ENCODE assay signal across 8 cellular contexts in the genomic region with DNA sequence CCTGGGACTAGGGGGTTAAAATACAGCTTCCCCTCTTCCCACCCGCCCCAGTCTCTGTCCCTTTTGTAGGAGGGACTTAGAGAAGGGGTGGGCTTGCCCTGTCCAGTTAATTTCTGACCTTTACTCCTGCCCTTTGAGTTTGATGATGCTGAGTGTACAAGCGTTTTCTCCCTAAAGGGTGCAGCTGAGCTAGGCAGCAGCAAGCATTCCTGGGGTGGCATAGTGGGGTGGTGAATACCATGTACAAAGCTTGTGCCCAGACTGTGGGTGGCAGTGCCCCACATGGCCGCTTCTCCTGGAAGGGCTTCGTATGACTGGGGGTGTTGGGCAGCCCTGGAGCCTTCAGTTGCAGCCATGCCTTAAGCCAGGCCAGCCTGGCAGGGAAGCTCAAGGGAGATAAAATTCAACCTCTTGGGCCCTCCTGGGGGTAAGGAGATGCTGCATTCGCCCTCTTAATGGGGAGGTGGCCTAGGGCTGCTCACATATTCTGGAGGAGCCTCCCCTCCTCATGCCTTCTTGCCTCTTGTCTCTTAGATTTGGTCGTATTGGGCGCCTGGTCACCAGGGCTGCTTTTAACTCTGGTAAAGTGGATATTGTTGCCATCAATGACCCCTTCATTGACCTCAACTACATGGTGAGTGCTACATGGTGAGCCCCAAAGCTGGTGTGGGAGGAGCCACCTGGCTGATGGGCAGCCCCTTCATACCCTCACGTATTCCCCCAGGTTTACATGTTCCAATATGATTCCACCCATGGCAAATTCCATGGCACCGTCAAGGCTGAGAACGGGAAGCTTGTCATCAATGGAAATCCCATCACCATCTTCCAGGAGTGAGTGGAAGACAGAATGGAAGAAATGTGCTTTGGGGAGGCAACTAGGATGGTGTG. TPM values are rescaled to one million over a fixed set of nuclear protein-coding genes. Genes with fewer than 3 reads are reported as not detected.
DNase-seq lines count a peak whose midpoint lies in the region; ATAC-seq, FAIRE-seq and TF ChIP-seq lines count a peak whose summit lies in the region.

No MANE protein-coding gene starts in this region.

- no peaks in the 10 kb centered on the region for H3K9me3 ChIP-seq in RWPE2 (ENCODE audit: severe bottlenecking)
- no peaks in the 10 kb centered on the region for H3K9me3 ChIP-seq in endodermal cell (ENCODE audit: control insufficient read depth, low read length)
- H3K9me3 ChIP-seq in pancreas: no peaks in the 10 kb centered on the region

- H3K27ac ChIP-seq in RWPE2 (ENCODE audit: poor library complexity, severe bottlenecking) (peak overlapping the region; percentile 98), endodermal cell (ENCODE audit: low read depth, low read length) (peak overlapping the region; percentile 16), pancreas (peak overlapping the region in 3 of 4 donors; percentile 85 to 98 (median 93))

- no peak for FAIRE-seq in pancreas (lab: Jason Lieb, UNC)

- peaks cover 28% of the 10 kb centered on the region for H3K4me1 ChIP-seq in RWPE2 (ENCODE audit: insufficient read depth, poor library complexity, severe bottlenecking)
- peaks cover 10% of the 10 kb centered on the region for H3K4me1 ChIP-seq in endodermal cell (ENCODE audit: control insufficient read depth, insufficient read depth, low read length)
- H3K4me1 ChIP-seq in pancreas: peaks cover 13 to 15% (median 15%) of the 10 kb centered on the region in 3 donors

- H3K4me1 Mint-ChIP-seq in endodermal cell: peaks cover 46% of the 10 kb centered on the region

- TF ChIP-seq CTCF in RWPE2 (IDR thresholded peaks at IDR 0.05; ENCODE audit: poor library complexity, severe bottlenecking) (no peak), endodermal cell (conservative IDR thresholded peaks at IDR 0.05) (no peak), pancreas (IDR thresholded peaks at IDR 0.05) (no peak)

- H3K27me3 ChIP-seq in RWPE2 (ENCODE audit: insufficient read depth, poor library complexity, severe bottlenecking) (no peaks in the 10 kb centered on the region), endodermal cell (ENCODE audit: control insufficient read depth, insufficient read depth, low read length, poor library complexity, severe bottlenecking) (no peaks in the 10 kb centered on the region), pancreas (no peaks in the 10 kb centered on the region)

- peaks cover 57% of the 10 kb centered on the region for H3K36me3 Mint-ChIP-seq in endodermal cell (ENCODE audit: low read depth)

- WGBS in endodermal cell (ENCODE audit: insufficient coverage in 1 of 2, insufficient read length in 1 of 2), 2 experiments: 76 to 89% methylated on average over 4 to 10 of the region's 10 CpGs
- 68 to 81% methylated on average over 10 of the region's 10 CpGs for WGBS in pancreas, 2 donors

- H3K27me3 Mint-ChIP-seq in endodermal cell (ENCODE audit: insufficient read depth): no peaks in the 10 kb centered on the region

- intact Hi-C loops in pancreas (cut with DNase I): loop anchor here in 2 of 3 donors (5.0 kb wide), 2 partner anchors 114 to 209 kb away; no protein-coding TSS in a partner anchor

- H3K36me3 ChIP-seq in RWPE2 (ENCODE audit: low read depth) (peaks cover 52% of the 10 kb centered on the region), endodermal cell (ENCODE audit: control insufficient read depth, insufficient read depth, low read length) (peaks cover 52% of the 10 kb centered on the region), pancreas (peaks cover under 1 to 7% (median 3%) of the 10 kb centered on the region in 3 donors)

- H3K4me3 ChIP-seq in RWPE2 (ENCODE audit: severe bottlenecking) (peak overlapping the region; percentile 87), endodermal cell (ENCODE audit: low read length) (peak overlapping the region; percentile 95), pancreas (peak overlapping the region; percentile 94 to 99 (median 96))

- H3K4me3 Mint-ChIP-seq in endodermal cell: peak overlapping the region; percentile 96

- no peak for ATAC-seq in RWPE2 (ENCODE audit: low read depth)
- ATAC-seq in pancreas: no peak
- ATAC-seq in GM21786 (IDR thresholded peaks at IDR 0.05; ENCODE audit: unreplicated experiment): no peak
- ATAC-seq in HG02678 (IDR thresholded peaks at IDR 0.05; ENCODE audit: unreplicated experiment): no peak

- H3K27ac Mint-ChIP-seq in endodermal cell: peak overlapping the region; percentile 99

- H3K9me3 Mint-ChIP-seq in endodermal cell: no peaks in the 10 kb centered on the region

- peak overlapping the region; percentile 96 for H3K9ac ChIP-seq in endodermal cell (ENCODE audit: extremely low read depth, low read length, poor library complexity, severe bottlenecking)

- peak; percentile 24 for DNase-seq in ELR (ENCODE audit: low read depth)
- no peak for DNase-seq in RWPE2 (ENCODE audit: low spot score)
- no peak for DNase-seq in endodermal cell
- no peak for DNase-seq in pancreas
- no peak for DNase-seq in NCI-H128 (lab: John Stamatoyannopoulos, UW; ENCODE audit: unreplicated experiment)
- DNase-seq in GDM1 (lab: John Stamatoyannopoulos, UW): no peak

RNA-seq across cellular contexts. Expression of a gene that starts 1.9 kb away (rescaled TPM):
- total RNA-seq in endodermal cell (1,000 to 10,000 TPM; 2,848 to 5,273 TPM), pancreas (100 to 1,000 TPM; 149 to 657 (median 339) TPM)
- 3,905 TPM for polyA plus RNA-seq in endodermal cell (2013, experiment 1 of 2)
- 3,777 TPM for polyA plus RNA-seq in endodermal cell (2013, experiment 2 of 2)
- 100 to 1,000 TPM; 425 to 627 TPM for polyA plus RNA-seq in pancreas

RNA-seq across cellular contexts. Expression of a gene that starts 19.6 kb away (rescaled TPM):
- total RNA-seq in endodermal cell (10 to 100 TPM; 10.9 to 30.7 TPM), pancreas (10 to 100 TPM in 1 of 6 donors, 1 to 10 TPM in 5; 4.0 to 10.2 (median 4.9) TPM)
- 16.6 TPM for polyA plus RNA-seq in endodermal cell (2013, experiment 1 of 2)
- polyA plus RNA-seq in endodermal cell (2013, experiment 2 of 2): 14.0 TPM
- polyA plus RNA-seq in pancreas: 10 to 100 TPM; 22.1 to 36.5 TPM

RNA-seq across cellular contexts. Expression of a gene that starts 31.9 kb away (rescaled TPM):
- total RNA-seq in endodermal cell (100 to 1,000 TPM in 1 of 2 donors, 10 to 100 TPM in 1; 51.6 to 135 TPM), pancreas (10 to 100 TPM in 4 of 6 donors, 1 to 10 TPM in 2; 9.1 to 17.7 (median 15.1) TPM)
- polyA plus RNA-seq in endodermal cell (2013, experiment 1 of 2): 43.2 TPM
- 38.9 TPM for polyA plus RNA-seq in endodermal cell (2013, experiment 2 of 2)
- 10 to 100 TPM; 32.2 to 41.3 TPM for polyA plus RNA-seq in pancreas

RNA-seq across cellular contexts. Expression of a gene that starts 42.3 kb away (rescaled TPM):
- 100 to 1,000 TPM in 1 of 2 donors, 10 to 100 TPM in 1; 90.3 to 150 TPM for total RNA-seq in endodermal cell
- polyA plus RNA-seq in endodermal cell (2013, experiment 1 of 2): 118 TPM
- 118 TPM for polyA plus RNA-seq in endodermal cell (2013, experiment 2 of 2)
- 10 to 100 TPM in 3 of 6 donors, 1 to 10 TPM in 3; 7.6 to 16.2 (median 10.0) TPM for total RNA-seq in pancreas
- polyA plus RNA-seq in pancreas: 1 to 10 TPM; 5.6 to 6.5 TPM

RNA-seq across cellular contexts. Expression of a gene that starts 43.1 kb away (rescaled TPM):
- total RNA-seq in endodermal cell (100 to 1,000 TPM; 196 to 450 TPM), pancreas (10 to 100 TPM; 66.3 to 79.7 (median 69.9) TPM)
- polyA plus RNA-seq in endodermal cell (2013, experiment 1 of 2): 216 TPM
- polyA plus RNA-seq in endodermal cell (2013, experiment 2 of 2): 234 TPM
- polyA plus RNA-seq in pancreas: 10 to 100 TPM; 30.6 to 64.7 TPM

Comparison
In these comparisons a context has a peak if more than half of its experiments do, and no peak if none do; other contexts are left out.
1. H3K27ac ChIP-seq: peak in every context shown above with its lines; median percentile 98 in RWPE2; 93 in pancreas; 16 in endodermal cell.
2. RNA of a gene that starts 1.9 kb away (total RNA-seq): 2,848 to 5,273 TPM in endodermal cell; 149 to 657 TPM in pancreas; every median in the first group is over 4 times any median in the second.
3. Peak in every context shown above with its lines, with median percentiles within 50 percentile points of each other: H3K4me3 ChIP-seq.